ENCODE assay signal across 8 cellular contexts in the genomic region with DNA sequence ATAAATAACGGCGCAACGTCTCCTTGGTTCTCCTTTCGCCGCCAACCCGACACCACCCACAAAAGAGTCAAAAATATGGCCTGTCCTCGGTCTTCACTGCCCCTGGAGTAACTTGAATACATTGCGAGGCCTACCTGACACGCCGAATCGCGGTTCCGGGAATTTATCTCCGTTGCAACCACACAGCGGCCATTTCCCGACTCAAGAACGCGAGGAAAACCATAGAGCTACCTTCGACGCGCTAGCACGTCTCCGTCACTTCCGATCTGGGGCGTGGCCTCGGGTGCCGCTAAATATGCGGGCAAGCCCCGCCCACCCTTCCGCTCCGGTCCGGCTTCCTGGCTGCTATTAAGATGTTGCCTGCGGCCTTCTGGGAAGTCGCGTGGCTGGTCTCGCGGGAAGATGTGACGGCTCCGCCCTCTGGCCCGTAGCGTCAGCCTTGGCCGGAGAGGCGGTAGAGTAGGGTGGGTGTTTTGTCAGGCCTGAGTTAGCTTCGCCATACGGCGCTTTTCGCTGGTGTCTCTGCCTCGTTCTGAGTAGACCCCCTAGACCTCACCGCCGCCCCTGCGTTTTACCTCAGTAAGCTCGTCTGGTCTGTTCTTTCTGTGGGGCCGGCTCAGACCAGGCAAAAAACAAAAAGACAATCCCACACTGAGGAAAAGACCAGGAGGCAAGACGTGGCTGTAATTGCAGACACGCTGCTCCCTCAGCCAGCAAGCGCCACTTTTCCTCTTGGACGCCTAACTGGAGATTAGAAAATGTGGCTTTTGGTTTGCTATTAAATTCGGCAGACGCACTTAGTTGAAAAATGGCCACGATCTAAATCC. TPM values are rescaled to one million over a fixed set of nuclear protein-coding genes. Genes with fewer than 3 reads are reported as not detected.
DNase-seq lines count a peak whose midpoint lies in the region; TF ChIP-seq lines count a peak whose summit lies in the region.

A gene with protein sequence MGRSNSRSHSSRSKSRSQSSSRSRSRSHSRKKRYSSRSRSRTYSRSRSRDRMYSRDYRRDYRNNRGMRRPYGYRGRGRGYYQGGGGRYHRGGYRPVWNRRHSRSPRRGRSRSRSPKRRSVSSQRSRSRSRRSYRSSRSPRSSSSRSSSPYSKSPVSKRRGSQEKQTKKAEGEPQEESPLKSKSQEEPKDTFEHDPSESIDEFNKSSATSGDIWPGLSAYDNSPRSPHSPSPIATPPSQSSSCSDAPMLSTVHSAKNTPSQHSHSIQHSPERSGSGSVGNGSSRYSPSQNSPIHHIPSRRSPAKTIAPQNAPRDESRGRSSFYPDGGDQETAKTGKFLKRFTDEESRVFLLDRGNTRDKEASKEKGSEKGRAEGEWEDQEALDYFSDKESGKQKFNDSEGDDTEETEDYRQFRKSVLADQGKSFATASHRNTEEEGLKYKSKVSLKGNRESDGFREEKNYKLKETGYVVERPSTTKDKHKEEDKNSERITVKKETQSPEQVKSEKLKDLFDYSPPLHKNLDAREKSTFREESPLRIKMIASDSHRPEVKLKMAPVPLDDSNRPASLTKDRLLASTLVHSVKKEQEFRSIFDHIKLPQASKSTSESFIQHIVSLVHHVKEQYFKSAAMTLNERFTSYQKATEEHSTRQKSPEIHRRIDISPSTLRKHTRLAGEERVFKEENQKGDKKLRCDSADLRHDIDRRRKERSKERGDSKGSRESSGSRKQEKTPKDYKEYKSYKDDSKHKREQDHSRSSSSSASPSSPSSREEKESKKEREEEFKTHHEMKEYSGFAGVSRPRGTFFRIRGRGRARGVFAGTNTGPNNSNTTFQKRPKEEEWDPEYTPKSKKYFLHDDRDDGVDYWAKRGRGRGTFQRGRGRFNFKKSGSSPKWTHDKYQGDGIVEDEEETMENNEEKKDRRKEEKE (minus strand): TSS at position 268 of the 827 bp plus-strand sequence. CDS start 9,980 bp downstream, outside the sequence.

- no peaks in the 10 kb centered on the region for H3K36me3 ChIP-seq in neuron (ENCODE audit: insufficient read depth, low read length)
- H3K36me3 ChIP-seq in subcutaneous abdominal adipose tissue (ENCODE audit: control insufficient read depth in 5 of 5, insufficient read depth in 5 of 5, low read length in 5 of 5) = no peaks in the 10 kb centered on the region

- H3K9me3 Mint-ChIP-seq in activated naive CD4-positive, alpha-beta T cell treated with anti-CD3 and anti-CD28 coated beads for 36 hours = no peaks in the 10 kb centered on the region

- peak within 1 kb of the TSS; percentile 47 for H2AFZ ChIP-seq in neuron (ENCODE audit: low read depth, low read length)

- H3K9ac ChIP-seq in subcutaneous abdominal adipose tissue (ENCODE audit: low read length in 5 of 5) = peak within 1 kb of the TSS; percentile 93 to 100 (median 100)

- peak within 1 kb of the TSS; percentile 100 for H3K27ac ChIP-seq in subcutaneous abdominal adipose tissue (ENCODE audit: low read depth, low read length)

- CTCF ChIA-PET in activated naive CD4-positive, alpha-beta T cell treated with anti-CD3 and anti-CD28 coated beads for 36 hours (lab: Charles Lee) = interaction anchor here (0.9 to 1.6 kb wide), 4 partner anchors 39 to 502 kb away, joined by 3 to 6 read pairs (median 4); partner anchors contain the start of genes MAP3K5 and MTFR2

- H3K27me3 ChIP-seq in neuron (ENCODE audit: insufficient read depth, low read length) (no peaks in the 10 kb centered on the region), subcutaneous abdominal adipose tissue (ENCODE audit: control insufficient read depth in 5 of 5, insufficient read depth in 4 of 5, low read length in 5 of 5) (no peaks in the 10 kb centered on the region)

- TF ChIP-seq CTCF in HFF-Myc (IDR thresholded peaks at IDR 0.05; ENCODE audit: low read depth, low read length, missing control alignments) = no peak

- H3K4me1 Mint-ChIP-seq in activated naive CD4-positive, alpha-beta T cell treated with anti-CD3 and anti-CD28 coated beads for 36 hours (ENCODE audit: low read depth) = peaks cover 44% of the 10 kb centered on the region

- intact Hi-C loops in activated naive CD4-positive, alpha-beta T cell treated with anti-CD3 and anti-CD28 coated beads for 36 hours (cut with micrococcal nuclease) = loop anchor here (1.0 to 5.0 kb wide), 11 partner anchors 28 to 1107 kb away; partner anchors contain the start of genes IFNGR1, MAP7, MTFR2 and MYB

- H3K27ac Mint-ChIP-seq in activated naive CD4-positive, alpha-beta T cell treated with anti-CD3 and anti-CD28 coated beads for 36 hours = peak within 1 kb of the TSS; percentile 100

- no peaks in the 10 kb centered on the region for H3K27me3 Mint-ChIP-seq in activated naive CD4-positive, alpha-beta T cell treated with anti-CD3 and anti-CD28 coated beads for 36 hours (ENCODE audit: low read depth)

- DNase-seq in GM03348 (ENCODE audit: low spot score) (peak; percentile 96), HFF-Myc (ENCODE audit: extremely low read depth, low read depth) (peak; percentile 96), NAMALWA (ENCODE audit: low spot score) (peak; percentile 99), SK-N-DZ (ENCODE audit: low spot score) (peak; percentile 99), foreskin melanocyte (peak; percentile 98)
- peak; percentile 99 for DNase-seq in activated naive CD4-positive, alpha-beta T cell treated with anti-CD3 and anti-CD28 coated beads for 36 hours

- peak within 1 kb of the TSS; percentile 97 for H3K4me3 Mint-ChIP-seq in activated naive CD4-positive, alpha-beta T cell treated with anti-CD3 and anti-CD28 coated beads for 36 hours

- H3K4me1 ChIP-seq in neuron (ENCODE audit: insufficient read depth, low read length) (peaks cover 23% of the 10 kb centered on the region), subcutaneous abdominal adipose tissue (ENCODE audit: control insufficient read depth in 5 of 5, insufficient read depth in 5 of 5, low read length in 5 of 5) (peaks cover 2 to 47% (median 35%) of the 10 kb centered on the region in 5 donors)

- H3K4me3 ChIP-seq in HFF-Myc (replicated peaks; ENCODE audit: low read depth, low read length) (peak within 1 kb of the TSS; percentile 99), neuron (ENCODE audit: low read length) (peak within 1 kb of the TSS; percentile 92), subcutaneous abdominal adipose tissue (ENCODE audit: low read depth in 1 of 5, low read length in 5 of 5) (peak within 1 kb of the TSS; percentile 91 to 99 (median 93))

- peaks cover 26% of the 10 kb centered on the region for H3K36me3 Mint-ChIP-seq in activated naive CD4-positive, alpha-beta T cell treated with anti-CD3 and anti-CD28 coated beads for 36 hours (ENCODE audit: low read depth)

- H3K9me3 ChIP-seq in neuron (ENCODE audit: low read length) (no peaks in the 10 kb centered on the region), subcutaneous abdominal adipose tissue (ENCODE audit: control insufficient read depth in 5 of 5, low read length in 5 of 5) (no peaks in the 10 kb centered on the region)

RNA-seq across cellular contexts. Expression of the gene that starts here (rescaled TPM):
- 62.3 and 65.1 TPM in 2 replicates for polyA plus RNA-seq in SK-N-DZ (2014; cell fraction: cytosol; rRNA removed)
- 73.7 and 81.5 TPM in 2 replicates for polyA plus RNA-seq in SK-N-DZ (2014; cell fraction: nucleus; rRNA removed)
- 100 to 1,000 TPM; 108 to 117 TPM for total RNA-seq in activated naive CD4-positive, alpha-beta T cell treated with anti-CD3 and anti-CD28 coated beads for 36 hours

Comparison
In these comparisons a context has a peak if more than half of its experiments do, and no peak if none do; other contexts are left out.
1. Peak in every context shown above with its lines: DNase-seq, H3K4me3 ChIP-seq and H3K27ac ChIP-seq.